8 cellular contexts compared by ENCODE assay signal in the genomic region with DNA sequence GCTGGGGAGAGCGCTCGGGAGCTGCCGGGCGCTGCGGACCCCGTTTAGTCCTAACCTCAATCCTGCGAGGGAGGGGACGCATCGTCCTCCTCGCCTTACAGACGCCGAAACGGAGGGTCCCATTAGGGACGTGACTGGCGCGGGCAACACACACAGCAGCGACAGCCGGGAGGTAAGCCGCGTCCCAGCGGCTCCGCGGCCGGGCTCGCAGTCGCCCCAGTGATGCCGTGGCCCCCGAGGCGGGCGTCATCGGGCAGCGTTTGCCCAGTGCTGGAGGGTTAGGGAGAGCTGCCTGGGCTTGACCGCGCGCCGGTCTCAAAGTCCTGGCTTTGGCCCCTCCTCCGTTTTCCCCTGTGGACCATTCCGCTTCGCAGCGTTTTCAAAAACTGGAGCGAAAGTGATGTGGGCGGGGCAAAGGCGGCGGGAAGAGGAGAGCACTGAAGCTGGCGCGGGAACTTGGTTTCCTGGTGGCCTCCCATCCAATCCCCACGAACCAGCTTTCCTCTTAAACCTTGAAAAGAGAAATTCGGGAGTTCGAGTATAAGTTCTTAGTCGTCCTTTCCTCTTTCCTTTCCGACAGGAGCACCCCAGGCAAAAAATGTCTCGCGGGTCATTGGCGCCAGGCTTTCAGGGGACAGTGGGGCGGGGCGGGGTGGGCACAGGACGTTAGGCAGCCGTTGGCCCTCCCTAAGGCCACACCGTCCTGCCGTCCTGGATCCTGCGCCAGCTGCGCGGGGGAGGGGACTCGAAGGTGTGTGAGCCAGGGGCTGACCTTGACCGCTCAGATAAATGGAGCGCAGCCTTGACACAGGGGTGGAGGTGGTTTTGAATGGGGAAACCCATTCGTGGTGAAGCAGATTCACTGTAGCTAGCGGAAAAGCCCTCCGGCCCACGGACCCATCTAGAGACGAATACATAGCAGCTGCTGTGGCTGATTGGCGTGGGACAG. TPM values are rescaled to one million over a fixed set of nuclear protein-coding genes. Genes with fewer than 3 reads are reported as not detected.
DNase-seq lines count a peak whose midpoint lies in the region; ATAC-seq and TF ChIP-seq lines count a peak whose summit lies in the region.

No MANE protein-coding gene starts in this region.

- no peak for TF ChIP-seq EP300 in Ishikawa (IDR thresholded peaks at IDR 0.05; ENCODE audit: borderline replicate concordance)

- no peak for TF ChIP-seq RAD21 in Ishikawa (IDR thresholded peaks at IDR 0.05; ENCODE audit: low read depth)

- peak overlapping the region; percentile 38 for H3K27ac Mint-ChIP-seq in activated T-cell treated with anti-CD3 and anti-CD28 coated beads, Interleukin-2, amount 50 U/mL, for 72 hours
- peak overlapping the region in 1 of 2 donors; percentile 73 for H3K27ac Mint-ChIP-seq in natural killer cell

- H3K36me3 Mint-ChIP-seq in activated T-cell treated with anti-CD3 and anti-CD28 coated beads, Interleukin-2, amount 50 U/mL, for 72 hours (ENCODE audit: insufficient read depth in 2 of 2), result peaks cover 18 to 34% of the 10 kb centered on the region in 2 donors
- no peaks in the 10 kb centered on the region for H3K36me3 Mint-ChIP-seq in natural killer cell

- peak; percentile 56 for ATAC-seq in GM21737 (IDR thresholded peaks at IDR 0.05; ENCODE audit: unreplicated experiment)
- ATAC-seq in activated T-cell treated with anti-CD3 and anti-CD28 coated beads, Interleukin-2, amount 50 U/mL, for 72 hours (replicated peaks in 1 of 2), result peak; percentile 65 to 72
- peak; percentile 67 to 81 (median 73) for ATAC-seq in natural killer cell

- peaks cover 2% of the 10 kb centered on the region in 2 donors for H3K9me3 Mint-ChIP-seq in activated T-cell treated with anti-CD3 and anti-CD28 coated beads, Interleukin-2, amount 50 U/mL, for 72 hours
- peaks cover 0 to 2% of the 10 kb centered on the region in 2 donors for H3K9me3 Mint-ChIP-seq in natural killer cell

- H3K4me1 Mint-ChIP-seq in activated T-cell treated with anti-CD3 and anti-CD28 coated beads, Interleukin-2, amount 50 U/mL, for 72 hours (ENCODE audit: low read depth), result peaks cover 35% of the 10 kb centered on the region
- peaks cover 11 to 19% of the 10 kb centered on the region in 2 donors for H3K4me1 Mint-ChIP-seq in natural killer cell

- H3K4me3 Mint-ChIP-seq in activated T-cell treated with anti-CD3 and anti-CD28 coated beads, Interleukin-2, amount 50 U/mL, for 72 hours, result peak overlapping the region; percentile 90 to 91
- peak overlapping the region; percentile 87 for H3K4me3 Mint-ChIP-seq in natural killer cell

- intact Hi-C loops in natural killer cell (cut with micrococcal nuclease), result no loop called here

- H3K27me3 Mint-ChIP-seq in activated T-cell treated with anti-CD3 and anti-CD28 coated beads, Interleukin-2, amount 50 U/mL, for 72 hours (ENCODE audit: low read depth), result peaks cover 24% of the 10 kb centered on the region
- H3K27me3 Mint-ChIP-seq in natural killer cell (ENCODE audit: low read depth in 2 of 2), result peaks cover 0 to 6% of the 10 kb centered on the region in 2 donors

- TF ChIP-seq CTCF in natural killer cell (IDR thresholded peaks at IDR 0.05), result no peak

- peak; percentile 95 for DNase-seq in EL
- DNase-seq in OCI-M1 (lab: John Stamatoyannopoulos, UW), result peak; percentile 96
- DNase-seq in activated T-cell treated with anti-CD3 and anti-CD28 coated beads, Interleukin-2, amount 50 U/mL, for 72 hours, result peak; percentile 80 to 81
- DNase-seq in fibroblast of the conjunctiva (ENCODE audit: low read depth), result peak; percentile 75
- DNase-seq in natural killer cell, result peak; percentile 47
- DNase-seq in stromal cell of bone marrow (ENCODE audit: low read depth), result peak; percentile 80

TF ChIP-seq in Ishikawa, 13 proteins besides CTCF, POLR2A, EP300 and RAD21:
- TF ChIP-seq CREB1 (IDR thresholded peaks at IDR 0.05; ENCODE audit: low read depth) (peak; percentile 45), FOXM1 (IDR thresholded peaks at IDR 0.05; ENCODE audit: borderline replicate concordance, low read depth) (peak; percentile 33; the same call in 1 of the 2 replicates), TAF1 (IDR thresholded peaks at IDR 0.05; ENCODE audit: low read depth) (peak; percentile 68), CEBPB (IDR thresholded peaks at IDR 0.05) (no peak), TCF12 (IDR thresholded peaks at IDR 0.05; ENCODE audit: low read depth) (peak; percentile 32; the same call in 1 of the 2 replicates), EGR1 (IDR thresholded peaks at IDR 0.05) (no peak)

RNA-seq across cellular contexts. Expression of gene TYMS, which starts 0.8 kb away (rescaled TPM):
- total RNA-seq in activated T-cell treated with anti-CD3 and anti-CD28 coated beads, Interleukin-2, amount 50 U/mL, for 72 hours, result 100 to 1,000 TPM; 163 to 236 TPM
- 10 to 100 TPM in 1 of 3 donors, 1 to 10 TPM in 2; 5.8 to 13.6 (median 7.8) TPM for total RNA-seq in natural killer cell

RNA-seq across cellular contexts. Expression of gene ENOSF1, which starts 54.2 kb away (rescaled TPM):
- 10 to 100 TPM; 62.0 to 65.1 TPM for total RNA-seq in activated T-cell treated with anti-CD3 and anti-CD28 coated beads, Interleukin-2, amount 50 U/mL, for 72 hours
- 10 to 100 TPM; 36.3 to 51.5 (median 39.8) TPM for total RNA-seq in natural killer cell

Comparison
In these comparisons a context has a peak if more than half of its experiments do, and no peak if none do; other contexts are left out.
1. Peak in every context shown above with its lines: DNase-seq and ATAC-seq.
2. RNA of gene TYMS, which starts 0.8 kb away (total RNA-seq): 163 to 236 TPM in activated T-cell treated with anti-CD3 and anti-CD28 coated beads, Interleukin-2, amount 50 U/mL, for 72 hours; 5.8 to 13.6 TPM in natural killer cell; every median in the first group is over 10 times any median in the second.